ENCODE assay signal across 1 cellular context in the genomic region with DNA sequence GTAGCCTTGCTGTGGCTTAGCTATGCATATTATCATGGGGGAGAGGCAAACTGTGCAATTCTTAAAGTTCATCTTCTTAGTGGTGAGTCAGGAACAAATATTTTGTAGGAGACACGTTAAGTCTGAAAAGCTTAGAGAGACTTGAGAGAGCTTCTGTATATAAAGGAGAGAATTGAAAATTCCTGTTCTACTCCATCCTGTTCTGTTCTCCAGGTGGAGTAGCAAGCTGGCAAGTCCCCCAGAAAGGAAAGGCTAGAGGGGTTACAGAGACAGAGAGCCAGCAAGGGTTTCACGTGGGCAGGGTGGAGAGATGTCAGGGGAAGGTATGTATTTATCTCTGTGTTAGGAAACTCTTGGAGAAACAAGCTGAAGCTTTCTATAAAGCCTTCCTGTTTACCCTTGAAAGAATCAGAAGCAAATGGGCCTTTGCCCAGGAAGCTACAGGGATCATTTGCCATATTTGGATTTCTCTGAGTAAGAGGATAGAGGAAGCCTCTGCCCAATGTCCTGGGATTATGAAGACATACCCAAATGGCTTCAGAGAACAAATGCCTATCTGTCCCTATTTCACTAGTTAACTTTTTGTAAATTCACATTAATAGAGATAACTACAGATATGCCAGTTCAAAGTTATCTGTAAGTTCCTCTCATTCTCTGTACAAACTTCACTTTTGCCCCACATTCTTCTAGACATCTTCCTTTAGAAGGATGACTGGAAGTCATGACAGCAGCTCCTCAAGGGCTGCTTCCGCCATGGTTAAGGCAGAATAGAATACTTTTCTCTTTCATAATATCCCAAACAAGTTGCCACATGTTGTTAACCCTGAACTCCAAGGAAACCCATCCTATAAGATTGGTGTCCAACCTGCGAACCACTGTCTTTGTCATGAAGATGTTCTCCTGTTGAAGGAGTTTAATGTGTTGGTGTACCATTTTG.
A peak's percentile ranks its signal among the peaks of the same experiment; 100 is the strongest.
TF ChIP-seq lines count a peak whose summit lies in the region.

No MANE protein-coding gene starts in this region.

TF ChIP-seq in HepG2, 621 proteins besides CTCF, POLR2A, EP300 and RAD21 (continued from another document and continues in another):
- TF ChIP-seq, protein P1, sequence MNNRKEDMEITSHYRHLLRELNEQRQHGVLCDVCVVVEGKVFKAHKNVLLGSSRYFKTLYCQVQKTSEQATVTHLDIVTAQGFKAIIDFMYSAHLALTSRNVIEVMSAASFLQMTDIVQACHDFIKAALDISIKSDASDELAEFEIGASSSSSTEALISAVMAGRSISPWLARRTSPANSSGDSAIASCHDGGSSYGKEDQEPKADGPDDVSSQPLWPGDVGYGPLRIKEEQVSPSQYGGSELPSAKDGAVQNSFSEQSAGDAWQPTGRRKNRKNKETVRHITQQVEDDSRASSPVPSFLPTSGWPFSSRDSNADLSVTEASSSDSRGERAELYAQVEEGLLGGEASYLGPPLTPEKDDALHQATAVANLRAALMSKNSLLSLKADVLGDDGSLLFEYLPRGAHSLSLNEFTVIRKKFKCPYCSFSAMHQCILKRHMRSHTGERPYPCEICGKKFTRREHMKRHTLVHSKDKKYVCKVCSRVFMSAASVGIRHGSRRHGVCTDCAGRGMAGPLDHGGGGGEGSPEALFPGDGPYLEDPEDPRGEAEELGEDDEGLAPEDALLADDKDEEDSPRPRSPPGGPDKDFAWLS (CRISPR knock-in tag; IDR thresholded peaks at IDR 0.05; ENCODE audit: borderline replicate concordance), result no peak
- TF ChIP-seq, protein P2, sequence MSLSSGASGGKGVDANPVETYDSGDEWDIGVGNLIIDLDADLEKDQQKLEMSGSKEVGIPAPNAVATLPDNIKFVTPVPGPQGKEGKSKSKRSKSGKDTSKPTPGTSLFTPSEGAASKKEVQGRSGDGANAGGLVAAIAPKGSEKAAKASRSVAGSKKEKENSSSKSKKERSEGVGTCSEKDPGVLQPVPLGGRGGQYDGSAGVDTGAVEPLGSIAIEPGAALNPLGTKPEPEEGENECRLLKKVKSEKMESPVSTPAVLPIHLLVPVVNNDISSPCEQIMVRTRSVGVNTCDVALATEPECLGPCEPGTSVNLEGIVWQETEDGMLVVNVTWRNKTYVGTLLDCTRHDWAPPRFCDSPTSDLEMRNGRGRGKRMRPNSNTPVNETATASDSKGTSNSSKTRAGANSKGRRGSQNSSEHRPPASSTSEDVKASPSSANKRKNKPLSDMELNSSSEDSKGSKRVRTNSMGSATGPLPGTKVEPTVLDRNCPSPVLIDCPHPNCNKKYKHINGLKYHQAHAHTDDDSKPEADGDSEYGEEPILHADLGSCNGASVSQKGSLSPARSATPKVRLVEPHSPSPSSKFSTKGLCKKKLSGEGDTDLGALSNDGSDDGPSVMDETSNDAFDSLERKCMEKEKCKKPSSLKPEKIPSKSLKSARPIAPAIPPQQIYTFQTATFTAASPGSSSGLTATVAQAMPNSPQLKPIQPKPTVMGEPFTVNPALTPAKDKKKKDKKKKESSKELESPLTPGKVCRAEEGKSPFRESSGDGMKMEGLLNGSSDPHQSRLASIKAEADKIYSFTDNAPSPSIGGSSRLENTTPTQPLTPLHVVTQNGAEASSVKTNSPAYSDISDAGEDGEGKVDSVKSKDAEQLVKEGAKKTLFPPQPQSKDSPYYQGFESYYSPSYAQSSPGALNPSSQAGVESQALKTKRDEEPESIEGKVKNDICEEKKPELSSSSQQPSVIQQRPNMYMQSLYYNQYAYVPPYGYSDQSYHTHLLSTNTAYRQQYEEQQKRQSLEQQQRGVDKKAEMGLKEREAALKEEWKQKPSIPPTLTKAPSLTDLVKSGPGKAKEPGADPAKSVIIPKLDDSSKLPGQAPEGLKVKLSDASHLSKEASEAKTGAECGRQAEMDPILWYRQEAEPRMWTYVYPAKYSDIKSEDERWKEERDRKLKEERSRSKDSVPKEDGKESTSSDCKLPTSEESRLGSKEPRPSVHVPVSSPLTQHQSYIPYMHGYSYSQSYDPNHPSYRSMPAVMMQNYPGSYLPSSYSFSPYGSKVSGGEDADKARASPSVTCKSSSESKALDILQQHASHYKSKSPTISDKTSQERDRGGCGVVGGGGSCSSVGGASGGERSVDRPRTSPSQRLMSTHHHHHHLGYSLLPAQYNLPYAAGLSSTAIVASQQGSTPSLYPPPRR (CRISPR knock-in tag; IDR thresholded peaks at IDR 0.05; ENCODE audit: borderline replicate concordance), result peak; percentile 76; the same call in 1 of the 2 replicates
- TF ChIP-seq XBP1 (CRISPR knock-in tag; IDR thresholded peaks at IDR 0.05) (no peak), ZNF292 (CRISPR knock-in tag; IDR thresholded peaks at IDR 0.05; ENCODE audit: borderline replicate concordance, low read depth) (0 out of 2 replicates have a peak, but pooled peaks have one; percentile 31), RFX5 (IDR thresholded peaks at IDR 0.05; ENCODE audit: low read depth, low read length) (no peak), SP2 (CRISPR knock-in tag; IDR thresholded peaks at IDR 0.05) (no peak), SNRNP70 (IDR thresholded peaks at IDR 0.05; ENCODE audit: low read depth, low read length) (no peak), ZFP90 (CRISPR knock-in tag; IDR thresholded peaks at IDR 0.05; ENCODE audit: borderline replicate concordance) (peak; percentile 54; the same call in 1 of the 2 replicates), ZNF432 (CRISPR knock-in tag; IDR thresholded peaks at IDR 0.05; ENCODE audit: borderline replicate concordance) (no peak), MBD4 (IDR thresholded peaks at IDR 0.05; ENCODE audit: borderline replicate concordance, low read length) (no peak; the same call in 1 of the 2 replicates), ZNF883 (CRISPR knock-in tag; IDR thresholded peaks at IDR 0.05; ENCODE audit: not compliant biosample characterization) (no peak), ZKSCAN8 (CRISPR knock-in tag; IDR thresholded peaks at IDR 0.05; ENCODE audit: borderline replicate concordance) (0 out of 2 replicates have a peak, but pooled peaks have one; percentile 26), CCDC6 (CRISPR knock-in tag; IDR thresholded peaks at IDR 0.05) (no peak), DNMT3B (CRISPR knock-in tag; conservative IDR thresholded peaks at IDR 0.05) (no peak), TP53 (CRISPR knock-in tag; conservative IDR thresholded peaks at IDR 0.05) (no peak), ZNF749 (CRISPR knock-in tag; IDR thresholded peaks at IDR 0.05; ENCODE audit: borderline replicate concordance) (no peak), KLF13 (CRISPR knock-in tag; IDR thresholded peaks at IDR 0.05) (no peak), ZNF672 (CRISPR knock-in tag; IDR thresholded peaks at IDR 0.05) (no peak), TRIM24 (CRISPR knock-in tag; IDR thresholded peaks at IDR 0.05) (no peak), ZNF737 (CRISPR knock-in tag; IDR thresholded peaks at IDR 0.05; ENCODE audit: borderline replicate concordance) (no peak), TOPORS (CRISPR knock-in tag; IDR thresholded peaks at IDR 0.05) (no peak), MATR3 (CRISPR knock-in tag; IDR thresholded peaks at IDR 0.05) (no peak)
- TF ChIP-seq, protein P3, sequence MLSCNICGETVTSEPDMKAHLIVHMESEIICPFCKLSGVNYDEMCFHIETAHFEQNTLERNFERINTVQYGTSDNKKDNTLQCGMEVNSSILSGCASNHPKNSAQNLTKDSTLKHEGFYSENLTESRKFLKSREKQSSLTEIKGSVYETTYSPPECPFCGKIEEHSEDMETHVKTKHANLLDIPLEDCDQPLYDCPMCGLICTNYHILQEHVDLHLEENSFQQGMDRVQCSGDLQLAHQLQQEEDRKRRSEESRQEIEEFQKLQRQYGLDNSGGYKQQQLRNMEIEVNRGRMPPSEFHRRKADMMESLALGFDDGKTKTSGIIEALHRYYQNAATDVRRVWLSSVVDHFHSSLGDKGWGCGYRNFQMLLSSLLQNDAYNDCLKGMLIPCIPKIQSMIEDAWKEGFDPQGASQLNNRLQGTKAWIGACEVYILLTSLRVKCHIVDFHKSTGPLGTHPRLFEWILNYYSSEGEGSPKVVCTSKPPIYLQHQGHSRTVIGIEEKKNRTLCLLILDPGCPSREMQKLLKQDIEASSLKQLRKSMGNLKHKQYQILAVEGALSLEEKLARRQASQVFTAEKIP (CRISPR knock-in tag; IDR thresholded peaks at IDR 0.05; ENCODE audit: borderline replicate concordance), result no peak
- TF ChIP-seq, protein P4, sequence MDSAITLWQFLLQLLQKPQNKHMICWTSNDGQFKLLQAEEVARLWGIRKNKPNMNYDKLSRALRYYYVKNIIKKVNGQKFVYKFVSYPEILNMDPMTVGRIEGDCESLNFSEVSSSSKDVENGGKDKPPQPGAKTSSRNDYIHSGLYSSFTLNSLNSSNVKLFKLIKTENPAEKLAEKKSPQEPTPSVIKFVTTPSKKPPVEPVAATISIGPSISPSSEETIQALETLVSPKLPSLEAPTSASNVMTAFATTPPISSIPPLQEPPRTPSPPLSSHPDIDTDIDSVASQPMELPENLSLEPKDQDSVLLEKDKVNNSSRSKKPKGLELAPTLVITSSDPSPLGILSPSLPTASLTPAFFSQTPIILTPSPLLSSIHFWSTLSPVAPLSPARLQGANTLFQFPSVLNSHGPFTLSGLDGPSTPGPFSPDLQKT (CRISPR knock-in tag; IDR thresholded peaks at IDR 0.05; ENCODE audit: borderline replicate concordance), result no peak
- TF ChIP-seq, protein P5, sequence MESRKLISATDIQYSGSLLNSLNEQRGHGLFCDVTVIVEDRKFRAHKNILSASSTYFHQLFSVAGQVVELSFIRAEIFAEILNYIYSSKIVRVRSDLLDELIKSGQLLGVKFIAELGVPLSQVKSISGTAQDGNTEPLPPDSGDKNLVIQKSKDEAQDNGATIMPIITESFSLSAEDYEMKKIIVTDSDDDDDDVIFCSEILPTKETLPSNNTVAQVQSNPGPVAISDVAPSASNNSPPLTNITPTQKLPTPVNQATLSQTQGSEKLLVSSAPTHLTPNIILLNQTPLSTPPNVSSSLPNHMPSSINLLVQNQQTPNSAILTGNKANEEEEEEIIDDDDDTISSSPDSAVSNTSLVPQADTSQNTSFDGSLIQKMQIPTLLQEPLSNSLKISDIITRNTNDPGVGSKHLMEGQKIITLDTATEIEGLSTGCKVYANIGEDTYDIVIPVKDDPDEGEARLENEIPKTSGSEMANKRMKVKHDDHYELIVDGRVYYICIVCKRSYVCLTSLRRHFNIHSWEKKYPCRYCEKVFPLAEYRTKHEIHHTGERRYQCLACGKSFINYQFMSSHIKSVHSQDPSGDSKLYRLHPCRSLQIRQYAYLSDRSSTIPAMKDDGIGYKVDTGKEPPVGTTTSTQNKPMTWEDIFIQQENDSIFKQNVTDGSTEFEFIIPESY (CRISPR knock-in tag; IDR thresholded peaks at IDR 0.05), result no peak
- TF ChIP-seq, protein P6, sequence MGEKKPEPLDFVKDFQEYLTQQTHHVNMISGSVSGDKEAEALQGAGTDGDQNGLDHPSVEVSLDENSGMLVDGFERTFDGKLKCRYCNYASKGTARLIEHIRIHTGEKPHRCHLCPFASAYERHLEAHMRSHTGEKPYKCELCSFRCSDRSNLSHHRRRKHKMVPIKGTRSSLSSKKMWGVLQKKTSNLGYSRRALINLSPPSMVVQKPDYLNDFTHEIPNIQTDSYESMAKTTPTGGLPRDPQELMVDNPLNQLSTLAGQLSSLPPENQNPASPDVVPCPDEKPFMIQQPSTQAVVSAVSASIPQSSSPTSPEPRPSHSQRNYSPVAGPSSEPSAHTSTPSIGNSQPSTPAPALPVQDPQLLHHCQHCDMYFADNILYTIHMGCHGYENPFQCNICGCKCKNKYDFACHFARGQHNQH (CRISPR knock-in tag; IDR thresholded peaks at IDR 0.05), result peak; percentile 70; the same call in 1 of the 2 replicates
- TF ChIP-seq, protein P7, sequence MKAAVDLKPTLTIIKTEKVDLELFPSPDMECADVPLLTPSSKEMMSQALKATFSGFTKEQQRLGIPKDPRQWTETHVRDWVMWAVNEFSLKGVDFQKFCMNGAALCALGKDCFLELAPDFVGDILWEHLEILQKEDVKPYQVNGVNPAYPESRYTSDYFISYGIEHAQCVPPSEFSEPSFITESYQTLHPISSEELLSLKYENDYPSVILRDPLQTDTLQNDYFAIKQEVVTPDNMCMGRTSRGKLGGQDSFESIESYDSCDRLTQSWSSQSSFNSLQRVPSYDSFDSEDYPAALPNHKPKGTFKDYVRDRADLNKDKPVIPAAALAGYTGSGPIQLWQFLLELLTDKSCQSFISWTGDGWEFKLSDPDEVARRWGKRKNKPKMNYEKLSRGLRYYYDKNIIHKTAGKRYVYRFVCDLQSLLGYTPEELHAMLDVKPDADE (CRISPR knock-in tag; IDR thresholded peaks at IDR 0.05), result no peak
- TF ChIP-seq, protein P8, sequence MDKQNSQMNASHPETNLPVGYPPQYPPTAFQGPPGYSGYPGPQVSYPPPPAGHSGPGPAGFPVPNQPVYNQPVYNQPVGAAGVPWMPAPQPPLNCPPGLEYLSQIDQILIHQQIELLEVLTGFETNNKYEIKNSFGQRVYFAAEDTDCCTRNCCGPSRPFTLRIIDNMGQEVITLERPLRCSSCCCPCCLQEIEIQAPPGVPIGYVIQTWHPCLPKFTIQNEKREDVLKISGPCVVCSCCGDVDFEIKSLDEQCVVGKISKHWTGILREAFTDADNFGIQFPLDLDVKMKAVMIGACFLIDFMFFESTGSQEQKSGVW (CRISPR knock-in tag; IDR thresholded peaks at IDR 0.05; ENCODE audit: borderline replicate concordance), result no peak
- TF ChIP-seq, protein P9, sequence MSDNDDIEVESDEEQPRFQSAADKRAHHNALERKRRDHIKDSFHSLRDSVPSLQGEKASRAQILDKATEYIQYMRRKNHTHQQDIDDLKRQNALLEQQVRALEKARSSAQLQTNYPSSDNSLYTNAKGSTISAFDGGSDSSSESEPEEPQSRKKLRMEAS (IDR thresholded peaks at IDR 0.05), result peak; percentile 84
